12 cellular contexts compared by ENCODE assay signal in genomic region chr6:159116343-159116742, GRCh38. TPM values are rescaled to one million over a fixed set of nuclear protein-coding genes. Genes with fewer than 3 reads are reported as not detected.
DNase-seq lines count a peak whose midpoint lies in the region; ATAC-seq and TF ChIP-seq lines count a peak whose summit lies in the region.
"Had no signal": no experiment of that assay in that cellular context is flagged by ENCODE, and none has a peak within 500 bp of the region (broad histone marks: within the 10 kb centered on the region; RNA-seq: fewer than 3 reads in every experiment).

No MANE protein-coding gene starts in this region.

- H3K27ac Mint-ChIP-seq in nephron progenitor cell, result no peak overlapping the region
- H3K27ac Mint-ChIP-seq: activated CD4-positive, alpha-beta memory T cell treated with anti-CD3 and anti-CD28 coated beads for 36 hours; mesothelial cell of epicardium had no signal

- intact Hi-C loops in testis (cut with DNase I; ENCODE audit: low total_unique reads), result no loop called here

- H3K4me1 Mint-ChIP-seq in nephron progenitor cell, result no peaks in the 10 kb centered on the region
- H3K4me1 Mint-ChIP-seq: mesothelial cell of epicardium had no signal

- WGBS in testis, 2 donors, result 70 to 72% methylated on average over 5 of the region's 5 CpGs

- H3K27me3 ChIP-seq in Peyer's patch (no peaks in the 10 kb centered on the region), testis (no peaks in the 10 kb centered on the region)
- H3K27me3 ChIP-seq: thyroid gland had no signal

- peaks cover 7% of the 10 kb centered on the region for H3K27me3 Mint-ChIP-seq in nephron progenitor cell (ENCODE audit: low read depth, poor library complexity)
- H3K27me3 Mint-ChIP-seq: activated CD4-positive, alpha-beta memory T cell treated with anti-CD3 and anti-CD28 coated beads for 36 hours had no signal

- no peaks in the 10 kb centered on the region for H3K9me3 Mint-ChIP-seq in nephron progenitor cell
- H3K9me3 Mint-ChIP-seq: activated CD4-positive, alpha-beta memory T cell treated with anti-CD3 and anti-CD28 coated beads for 36 hours; mesothelial cell of epicardium had no signal

- H3K9me3 ChIP-seq in Peyer's patch (no peaks in the 10 kb centered on the region), testis (no peaks in the 10 kb centered on the region)
- H3K9me3 ChIP-seq: thyroid gland had no signal

- no peaks in the 10 kb centered on the region for H3K36me3 Mint-ChIP-seq in nephron progenitor cell (ENCODE audit: low read depth)
- H3K36me3 Mint-ChIP-seq: activated CD4-positive, alpha-beta memory T cell treated with anti-CD3 and anti-CD28 coated beads for 36 hours; mesothelial cell of epicardium had no signal

- no peak overlapping the region for H3K4me3 Mint-ChIP-seq in nephron progenitor cell
- H3K4me3 Mint-ChIP-seq: activated CD4-positive, alpha-beta memory T cell treated with anti-CD3 and anti-CD28 coated beads for 36 hours; mesothelial cell of epicardium had no signal

- TF ChIP-seq POLR2A in Peyer's patch (IDR thresholded peaks at IDR 0.05), result no peak
- no peak for TF ChIP-seq POLR2A in testis (IDR thresholded peaks at IDR 0.05)

- DNase-seq in SKM-1 treated with dmso at 0.1 percent for 144 hours (lab: John Stamatoyannopoulos, UW; ENCODE audit: unreplicated experiment) (peak; percentile 11), SKM-1 (lab: John Stamatoyannopoulos, UW; ENCODE audit: unreplicated experiment) (no peak), Peyer's patch (peak in 2 of 3 donors; percentile 84 to 86), testis (no peak), superior temporal gyrus (ENCODE audit: extremely low spot score) (no peak), SHP77 treated with DMSO at 0.1 percent for 48 hours (lab: John Stamatoyannopoulos, UW) (no peak), nephron progenitor cell (no peak)
- DNase-seq: activated CD4-positive, alpha-beta memory T cell treated with anti-CD3 and anti-CD28 coated beads for 36 hours; HCEC 1CT; thyroid gland had no signal

- H3K27ac ChIP-seq in Peyer's patch (peak overlapping the region in 3 of 4 donors; percentile 46 to 82 (median 64)), testis (peak overlapping the region; percentile 68 to 73)
- H3K27ac ChIP-seq: thyroid gland had no signal

- H3K4me1 ChIP-seq in Peyer's patch (peaks cover 0 to 18% (median 0%) of the 10 kb centered on the region in 4 donors), testis (peaks cover 20% of the 10 kb centered on the region)
- H3K4me1 ChIP-seq: thyroid gland had no signal

- no peak for TF ChIP-seq CTCF in Peyer's patch (IDR thresholded peaks at IDR 0.05)
- no peak for TF ChIP-seq CTCF in testis (IDR thresholded peaks at IDR 0.05)
- no peak for TF ChIP-seq CTCF in nephron progenitor cell (IDR thresholded peaks at IDR 0.05)

- no peaks in the 10 kb centered on the region for H3K36me3 ChIP-seq in Peyer's patch
- no peaks in the 10 kb centered on the region for H3K36me3 ChIP-seq in testis (ENCODE audit: low read depth, missing control alignments)
- H3K36me3 ChIP-seq: thyroid gland had no signal

- H3K4me3 ChIP-seq in Peyer's patch (no peak overlapping the region), testis (no peak overlapping the region)
- H3K4me3 ChIP-seq: thyroid gland had no signal

- ATAC-seq in HG02938 (IDR thresholded peaks at IDR 0.05; ENCODE audit: unreplicated experiment), result peak; percentile 53

RNA-seq across cellular contexts. Expression of gene FNDC1, which starts 52.9 kb away (rescaled TPM):
- 1 to 10 TPM in 1 of 4 donors, under 1 TPM in 1, not detected in 2; 0.54 to 1.7 TPM for total RNA-seq in Peyer's patch
- 1 to 10 TPM in 1 of 2 donors, under 1 TPM in 1; 0.87 to 1.7 TPM for total RNA-seq in testis
- 4.9 TPM for polyA plus RNA-seq in testis (ENCODE audit: insufficient read depth, low read depth, low replicate concordance)
- total RNA-seq: activated CD4-positive, alpha-beta memory T cell treated with anti-CD3 and anti-CD28 coated beads for 36 hours had no signal

Comparison
In these comparisons a context has a peak if more than half of its experiments do, and no peak if none do; other contexts are left out.
1. DNase-seq: peak in SKM-1 treated with dmso at 0.1 percent for 144 hours (single experiment) and Peyer's patch (2 of 3); none in SKM-1 (single experiment), testis (single experiment), superior temporal gyrus (single experiment), SHP77 treated with DMSO at 0.1 percent for 48 hours (single experiment) and nephron progenitor cell (single experiment).